In the genomic region with DNA sequence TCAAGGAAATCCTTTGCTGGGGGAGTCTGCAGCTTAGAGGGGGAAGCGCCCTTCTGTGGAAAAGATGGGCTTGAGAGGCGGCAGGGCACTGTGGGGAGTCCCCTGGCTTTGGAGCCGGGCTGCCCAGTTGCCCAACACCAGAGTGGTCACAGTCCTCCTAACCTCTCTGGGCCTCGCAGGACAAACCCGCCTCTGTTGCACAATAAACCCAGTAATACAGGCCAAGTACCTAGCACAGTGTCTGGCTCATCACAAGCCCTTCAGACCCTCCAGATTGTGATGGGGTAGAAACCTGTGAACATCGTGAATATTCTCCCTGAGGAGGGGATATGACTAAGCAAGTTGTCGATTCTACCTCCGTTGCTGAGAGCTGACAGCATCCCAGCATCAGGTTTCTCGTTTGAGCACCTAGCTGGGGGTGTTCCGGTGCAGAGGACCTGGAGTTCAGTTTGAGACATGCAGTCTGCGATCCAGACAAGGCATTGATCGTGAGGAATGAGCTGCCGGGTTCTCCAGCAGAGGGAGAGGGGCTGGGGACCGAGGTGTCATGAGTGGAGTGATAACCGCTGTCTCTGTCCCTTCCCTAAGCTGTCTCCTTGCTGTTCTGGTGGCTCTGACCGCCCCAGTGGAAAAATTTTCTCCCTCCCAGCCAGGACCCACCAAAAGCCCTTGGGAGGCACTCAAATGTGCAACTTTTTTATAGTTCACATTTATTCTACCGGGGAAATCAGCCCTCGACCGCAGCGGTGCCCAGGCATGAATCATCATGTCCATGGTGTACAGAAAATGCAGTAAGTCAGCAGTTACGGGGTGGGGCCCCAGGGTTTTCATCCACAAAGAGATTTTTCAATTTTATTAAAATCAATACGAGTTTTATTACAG, we compare ENCODE assay signal across 12 cellular contexts.
A peak's percentile ranks its signal among the peaks of the same experiment; 100 is the strongest.
DNase-seq lines count a peak whose midpoint lies in the region; ATAC-seq and TF ChIP-seq lines count a peak whose summit lies in the region.
"Had no signal": no experiment of that assay in that cellular context is flagged by ENCODE, and none has a peak within 500 bp of the region (broad histone marks: within the 10 kb centered on the region; RNA-seq: fewer than 3 reads in every experiment).

No MANE protein-coding gene starts in this region.

- no peaks in the 10 kb centered on the region for H3K4me1 Mint-ChIP-seq in natural killer cell treated with Interleukin-12 subunit alpha and Interleukin-12 subunit beta and Interleukin-15 and Interleukin-18, amount 100 ng/mL, for 72 hours (ENCODE audit: low read depth in 2 of 2)
- no peaks in the 10 kb centered on the region for H3K4me1 Mint-ChIP-seq in natural killer cell
- H3K4me1 Mint-ChIP-seq: naive B cell, T-cell had no signal

- intact Hi-C loops in natural killer cell (cut with micrococcal nuclease): no loop called here

- H3K27me3 Mint-ChIP-seq in natural killer cell treated with Interleukin-12 subunit alpha and Interleukin-12 subunit beta and Interleukin-15 and Interleukin-18, amount 100 ng/mL, for 72 hours: peaks cover 0 to 6% of the 10 kb centered on the region in 2 donors
- H3K27me3 Mint-ChIP-seq in natural killer cell (ENCODE audit: low read depth in 2 of 2): no peaks in the 10 kb centered on the region
- H3K27me3 Mint-ChIP-seq: naive B cell, T-cell had no signal

- DNase-seq in natural killer cell treated with Interleukin-12 subunit alpha and Interleukin-12 subunit beta and Interleukin-15 and Interleukin-18, amount 100 ng/mL, for 72 hours (ENCODE audit: low spot score): no peak
- DNase-seq in natural killer cell (no peak), RPMI8226 (peak; percentile 15), fibroblast of peridontal ligament (ENCODE audit: extremely low read depth) (peak; percentile 6), NCI-H526 (lab: John Stamatoyannopoulos, UW) (no peak), HUDEP-2 (lab: John Stamatoyannopoulos, UW; ENCODE audit: unreplicated experiment in 76 of 76) (no peak), SKM-1 (lab: John Stamatoyannopoulos, UW; ENCODE audit: unreplicated experiment) (no peak)
- DNase-seq: amygdala, erythroblast, naive B cell, T-cell had no signal

- no peaks in the 10 kb centered on the region for H3K9me3 Mint-ChIP-seq in natural killer cell treated with Interleukin-12 subunit alpha and Interleukin-12 subunit beta and Interleukin-15 and Interleukin-18, amount 100 ng/mL, for 72 hours
- no peaks in the 10 kb centered on the region for H3K9me3 Mint-ChIP-seq in natural killer cell
- H3K9me3 Mint-ChIP-seq: naive B cell, T-cell had no signal

- H3K4me3 Mint-ChIP-seq in natural killer cell treated with Interleukin-12 subunit alpha and Interleukin-12 subunit beta and Interleukin-15 and Interleukin-18, amount 100 ng/mL, for 72 hours: no peak overlapping the region
- H3K4me3 Mint-ChIP-seq in natural killer cell: no peak overlapping the region
- H3K4me3 Mint-ChIP-seq: naive B cell, T-cell had no signal

- no peaks in the 10 kb centered on the region for H3K36me3 Mint-ChIP-seq in natural killer cell treated with Interleukin-12 subunit alpha and Interleukin-12 subunit beta and Interleukin-15 and Interleukin-18, amount 100 ng/mL, for 72 hours
- no peaks in the 10 kb centered on the region for H3K36me3 Mint-ChIP-seq in natural killer cell
- H3K36me3 Mint-ChIP-seq: naive B cell, T-cell had no signal

- no peak for TF ChIP-seq CTCF in natural killer cell (IDR thresholded peaks at IDR 0.05)

- ATAC-seq in natural killer cell treated with Interleukin-12 subunit alpha and Interleukin-12 subunit beta and Interleukin-15 and Interleukin-18, amount 100 ng/mL, for 72 hours: peak; percentile 31 to 59
- ATAC-seq in natural killer cell (no peak), HG03025 (IDR thresholded peaks at IDR 0.05; ENCODE audit: low FRiP score, unreplicated experiment) (no peak)
- ATAC-seq: T-cell had no signal

- H3K27ac Mint-ChIP-seq in natural killer cell treated with Interleukin-12 subunit alpha and Interleukin-12 subunit beta and Interleukin-15 and Interleukin-18, amount 100 ng/mL, for 72 hours: no peak overlapping the region
- no peak overlapping the region for H3K27ac Mint-ChIP-seq in natural killer cell
- H3K27ac Mint-ChIP-seq: T-cell had no signal

Comparison
In these comparisons a context has a peak if more than half of its experiments do, and no peak if none do; other contexts are left out.
1. ATAC-seq: peak in natural killer cell treated with Interleukin-12 subunit alpha and Interleukin-12 subunit beta and Interleukin-15 and Interleukin-18, amount 100 ng/mL, for 72 hours (2 of 2); none in natural killer cell (0 of 3) and HG03025 (single experiment).
2. DNase-seq: peak in RPMI8226 (single experiment) and fibroblast of peridontal ligament (single experiment); none in natural killer cell treated with Interleukin-12 subunit alpha and Interleukin-12 subunit beta and Interleukin-15 and Interleukin-18, amount 100 ng/mL, for 72 hours (single experiment), natural killer cell (single experiment), NCI-H526 (0 of 2), HUDEP-2 (0 of 76) and SKM-1 (single experiment).